13 cellular contexts compared by ENCODE assay signal in genomic region chr21:39523398-39523797, GRCh38.
DNase-seq lines count a peak whose midpoint lies in the region; ATAC-seq and TF ChIP-seq lines count a peak whose summit lies in the region.
"Had no signal": no experiment of that assay in that cellular context is flagged by ENCODE, and none has a peak within 500 bp of the region (broad histone marks: within the 10 kb centered on the region; RNA-seq: fewer than 3 reads in every experiment).

No MANE protein-coding gene starts in this region.

- no peak overlapping the region for H2AFZ ChIP-seq in neuronal stem cell (ENCODE audit: low read length)

- H2BK15ac ChIP-seq in neuronal stem cell (ENCODE audit: low read length), result no peak overlapping the region

- H3K23ac ChIP-seq in neuronal stem cell (ENCODE audit: low read depth, low read length, poor library complexity), result no peak overlapping the region

- no peak overlapping the region for H2BK5ac ChIP-seq in neuronal stem cell (ENCODE audit: low read length)

- peaks cover 24% of the 10 kb centered on the region for H3K27me3 Mint-ChIP-seq in osteocyte (ENCODE audit: unreplicated experiment)
- H3K27me3 Mint-ChIP-seq: activated CD4-positive, alpha-beta T cell treated with anti-CD3 and anti-CD28 coated beads, Interleukin-2, amount 10 ng/mL, durations not matched to agents 7 days and 5 days had no signal

- H3K4me1 ChIP-seq in heart left ventricle, result peaks cover 0 to 51% (median 14%) of the 10 kb centered on the region in 12 donors
- peaks cover 7% of the 10 kb centered on the region for H3K4me1 ChIP-seq in vagina
- H3K4me1 ChIP-seq in neuronal stem cell (ENCODE audit: control insufficient read depth in 2 of 2, insufficient read depth in 1 of 2, low read depth in 1 of 2, low read length in 2 of 2), result peaks cover 9 to 11% of the 10 kb centered on the region in 2 donors
- H3K4me1 ChIP-seq: foreskin keratinocyte had no signal

- peak; percentile 48 to 72 (median 64) for ATAC-seq in heart left ventricle
- ATAC-seq: foreskin keratinocyte had no signal

- H3K4me3 ChIP-seq in MG63 (no peak overlapping the region), heart left ventricle (no peak overlapping the region), vagina (no peak overlapping the region), neuronal stem cell (ENCODE audit: low read length in 2 of 2) (no peak overlapping the region)

- H2BK12ac ChIP-seq in neuronal stem cell (ENCODE audit: low read length), result no peak overlapping the region

- H3K4me1 Mint-ChIP-seq in osteocyte (ENCODE audit: unreplicated experiment), result peaks cover 4% of the 10 kb centered on the region
- H3K4me1 Mint-ChIP-seq: activated CD4-positive, alpha-beta T cell treated with anti-CD3 and anti-CD28 coated beads, Interleukin-2, amount 10 ng/mL, durations not matched to agents 7 days and 5 days had no signal

- H3K9me3 ChIP-seq in MG63, result no peaks in the 10 kb centered on the region
- no peaks in the 10 kb centered on the region for H3K9me3 ChIP-seq in heart left ventricle
- H3K9me3 ChIP-seq in vagina, result no peaks in the 10 kb centered on the region
- no peaks in the 10 kb centered on the region for H3K9me3 ChIP-seq in neuronal stem cell (replicated peaks in 1 of 2; ENCODE audit: control insufficient read depth in 2 of 2, insufficient read depth in 1 of 2, low read depth in 1 of 2, low read length in 2 of 2)

- no peak overlapping the region for H2AK5ac ChIP-seq in neuronal stem cell (ENCODE audit: low read depth, low read length)

- H3K4me3 Mint-ChIP-seq in osteocyte (ENCODE audit: unreplicated experiment), result no peak overlapping the region
- H3K4me3 Mint-ChIP-seq: activated CD4-positive, alpha-beta T cell treated with anti-CD3 and anti-CD28 coated beads, Interleukin-2, amount 10 ng/mL, durations not matched to agents 7 days and 5 days had no signal

- H3K27ac ChIP-seq in heart left ventricle (no peak overlapping the region), vagina (no peak overlapping the region), neuronal stem cell (replicated peaks; ENCODE audit: low read length) (no peak overlapping the region)
- H3K27ac ChIP-seq: foreskin keratinocyte had no signal

- intact Hi-C loops in heart left ventricle (cut with DNase I), result loop anchor here in 3 of 10 donors (5.0 to 10.0 kb wide), 3 partner anchors 49 to 111 kb away; no protein-coding TSS in a partner anchor
- intact Hi-C loops in vagina (cut with DNase I), result no loop called here

- no peak overlapping the region for H3K27ac Mint-ChIP-seq in osteocyte (ENCODE audit: unreplicated experiment)
- H3K27ac Mint-ChIP-seq: activated CD4-positive, alpha-beta T cell treated with anti-CD3 and anti-CD28 coated beads, Interleukin-2, amount 10 ng/mL, durations not matched to agents 7 days and 5 days had no signal

- H3K18ac ChIP-seq in neuronal stem cell (ENCODE audit: low read length), result no peak overlapping the region

- no peaks in the 10 kb centered on the region for H3K9me3 Mint-ChIP-seq in osteocyte (ENCODE audit: unreplicated experiment)
- H3K9me3 Mint-ChIP-seq: activated CD4-positive, alpha-beta T cell treated with anti-CD3 and anti-CD28 coated beads, Interleukin-2, amount 10 ng/mL, durations not matched to agents 7 days and 5 days had no signal

- no peak overlapping the region for H2BK120ac ChIP-seq in neuronal stem cell (ENCODE audit: low read depth, low read length)

- H3K27me3 ChIP-seq in MG63, result peaks cover 10% of the 10 kb centered on the region; the same call in 1 of the 2 replicates
- no peaks in the 10 kb centered on the region for H3K27me3 ChIP-seq in heart left ventricle
- H3K27me3 ChIP-seq in vagina, result no peaks in the 10 kb centered on the region
- no peaks in the 10 kb centered on the region for H3K27me3 ChIP-seq in neuronal stem cell (ENCODE audit: control insufficient read depth in 3 of 3, insufficient read depth in 3 of 3, low read depth in 1 of 3, low read length in 3 of 3)

- no peaks in the 10 kb centered on the region for H3K36me3 Mint-ChIP-seq in osteocyte (ENCODE audit: unreplicated experiment)

- H4K8ac ChIP-seq in neuronal stem cell (ENCODE audit: low read depth, low read length), result no peak overlapping the region

- no peak overlapping the region for H3K4ac ChIP-seq in neuronal stem cell (ENCODE audit: low read length)

- TF ChIP-seq CTCF in heart left ventricle (IDR thresholded peaks at IDR 0.05) (no peak), osteocyte (IDR thresholded peaks at IDR 0.05) (no peak), vagina (IDR thresholded peaks at IDR 0.05) (no peak)

- H3K9ac ChIP-seq in neuronal stem cell (ENCODE audit: low read depth, low read length, poor library complexity), result no peak overlapping the region

- H4K91ac ChIP-seq in neuronal stem cell (ENCODE audit: low read depth, low read length, poor library complexity), result no peak overlapping the region

- H3K36me3 ChIP-seq in MG63, result no peaks in the 10 kb centered on the region
- H3K36me3 ChIP-seq in heart left ventricle, result no peaks in the 10 kb centered on the region
- no peaks in the 10 kb centered on the region for H3K36me3 ChIP-seq in vagina
- H3K36me3 ChIP-seq in neuronal stem cell (replicated peaks in 1 of 2; ENCODE audit: control insufficient read depth in 2 of 2, insufficient read depth in 2 of 2, low read length in 2 of 2), result no peaks in the 10 kb centered on the region

- no peak for TF ChIP-seq POLR2A in heart left ventricle (IDR thresholded peaks at IDR 0.05)
- no peak for TF ChIP-seq POLR2A in vagina (IDR thresholded peaks at IDR 0.05)

- H3K14ac ChIP-seq in neuronal stem cell (ENCODE audit: low read length), result no peak overlapping the region

- DNase-seq in MG63, result peak; percentile 9
- DNase-seq in NCI-H345 (lab: John Stamatoyannopoulos, UW), result peak; percentile 68
- peak in 2 of 5 donors; percentile 61 to 64 for DNase-seq in heart left ventricle
- DNase-seq in osteocyte (ENCODE audit: extremely low spot score, unreplicated experiment), result peak; percentile 27
- DNase-seq in NCI-H2081 treated with DMSO at 0.1 percent for 48 hours (lab: John Stamatoyannopoulos, UW), result no peak
- DNase-seq in effector CD4-positive, alpha-beta T cell, result no peak
- DNase-seq in vagina (ENCODE audit: extremely low spot score in 2 of 2), result no peak
- no peak for DNase-seq in neuronal stem cell (ENCODE audit: low spot score)
- DNase-seq: activated CD4-positive, alpha-beta T cell treated with anti-CD3 and anti-CD28 coated beads, Interleukin-2, amount 10 ng/mL, durations not matched to agents 7 days and 5 days; activated CD8-positive, alpha-beta memory T cell treated with anti-CD3 and anti-CD28 coated beads, Interleukin-2, amount 50 U/mL, for 48 hours; activated effector memory CD4-positive, alpha-beta T cell treated with anti-CD3 and anti-CD28 coated beads, Interleukin-2, amount 50 U/mL, for 16 hours; foreskin keratinocyte; H7 had no signal

- H3K79me1 ChIP-seq in neuronal stem cell (ENCODE audit: low read depth, low read length), result no peaks in the 10 kb centered on the region

- H3K4me2 ChIP-seq in neuronal stem cell (ENCODE audit: insufficient read depth, low read length, poor library complexity, severe bottlenecking), result no peak overlapping the region

Comparison
In these comparisons a context has a peak if more than half of its experiments do, and no peak if none do; other contexts are left out.
1. DNase-seq: peak in MG63 (single experiment), NCI-H345 (single experiment) and osteocyte (single experiment); none in NCI-H2081 treated with DMSO at 0.1 percent for 48 hours (single experiment), effector CD4-positive, alpha-beta T cell (single experiment), vagina (0 of 2) and neuronal stem cell (single experiment).